Comparison of ENCODE assay signal across 1 cellular context in genomic region chr3:130601662-130602061, GRCh38.
TF ChIP-seq lines count a peak whose summit lies in the region.

No MANE protein-coding gene starts in this region.

TF ChIP-seq in HEK293, 187 proteins besides CTCF, POLR2A, EP300 and RAD21 (continued from another document and continues in another):
- TF ChIP-seq ZNF518A (tag by site-specific recombination; conservative IDR thresholded peaks at IDR 0.05; ENCODE audit: low read depth) (peak; percentile 40; the same call in 1 of the 2 replicates), ZNF18 (tag by site-specific recombination; IDR thresholded peaks at IDR 0.05) (no peak), KLF16 (tag by site-specific recombination; IDR thresholded peaks at IDR 0.05) (no peak), ZNF777 (tag by site-specific recombination; IDR thresholded peaks at IDR 0.05; ENCODE audit: borderline replicate concordance) (no peak), ZFP3 (tag by site-specific recombination; IDR thresholded peaks at IDR 0.05; ENCODE audit: low read depth) (no peak), ZNF362 (tag by site-specific recombination; IDR thresholded peaks at IDR 0.05) (0 out of 2 replicates have a peak, but pooled peaks have one; percentile 21), SETDB1 (IDR thresholded peaks at IDR 0.05; ENCODE audit: insufficient read length, low read length) (peak; percentile 32), IKZF3 (tag by site-specific recombination; IDR thresholded peaks at IDR 0.05) (no peak), ZNF521 (tag by site-specific recombination; IDR thresholded peaks at IDR 0.05) (no peak), TRIM28 (IDR thresholded peaks at IDR 0.05; ENCODE audit: borderline replicate concordance, low read length) (no peak), ZNF426 (tag by site-specific recombination; IDR thresholded peaks at IDR 0.05) (no peak), SP7 (tag by site-specific recombination; IDR thresholded peaks at IDR 0.05) (peak; percentile 30; the same call in 1 of the 2 replicates), ZNF155 (tag by site-specific recombination; IDR thresholded peaks at IDR 0.05) (no peak), ZNF214 (tag by site-specific recombination; IDR thresholded peaks at IDR 0.05; ENCODE audit: borderline replicate concordance) (no peak), KLF9 (tag by site-specific recombination; IDR thresholded peaks at IDR 0.05; ENCODE audit: low read depth) (no peak), ZBTB48 (tag by site-specific recombination; IDR thresholded peaks at IDR 0.05) (no peak), ZNF76 (tag by site-specific recombination; IDR thresholded peaks at IDR 0.05; ENCODE audit: borderline replicate concordance, low read depth) (no peak), GFI1B (tag by site-specific recombination; IDR thresholded peaks at IDR 0.05) (peak; percentile 75; the same call in 1 of the 2 replicates), ZBTB21 (tag by site-specific recombination; IDR thresholded peaks at IDR 0.05) (0 out of 2 replicates have a peak, but pooled peaks have one; percentile 25), FEZF1 (tag by site-specific recombination; IDR thresholded peaks at IDR 0.05) (0 out of 2 replicates have a peak, but pooled peaks have one; percentile 13), ZNF202 (tag by site-specific recombination; IDR thresholded peaks at IDR 0.05; ENCODE audit: borderline replicate concordance) (no peak), ZNF561 (tag by site-specific recombination; IDR thresholded peaks at IDR 0.05; ENCODE audit: borderline replicate concordance) (no peak), PRDM6 (tag by site-specific recombination; IDR thresholded peaks at IDR 0.05) (peak; percentile 64; the same call in 1 of the 2 replicates), ZNF585B (tag by site-specific recombination; IDR thresholded peaks at IDR 0.05) (no peak), ZNF174 (tag by site-specific recombination; IDR thresholded peaks at IDR 0.05) (no peak), ZNF530 (tag by site-specific recombination; IDR thresholded peaks at IDR 0.05; ENCODE audit: low read depth) (no peak), SALL2 (tag by site-specific recombination; IDR thresholded peaks at IDR 0.05; ENCODE audit: borderline replicate concordance) (no peak), ZNF10 (tag by site-specific recombination; IDR thresholded peaks at IDR 0.05) (no peak), ZSCAN30 (tag by site-specific recombination; IDR thresholded peaks at IDR 0.05) (no peak), ZNF670 (tag by site-specific recombination; IDR thresholded peaks at IDR 0.05; ENCODE audit: low read depth) (no peak), ZSCAN16 (tag by site-specific recombination; IDR thresholded peaks at IDR 0.05) (no peak), KLF1 (tag by site-specific recombination; IDR thresholded peaks at IDR 0.05) (no peak), ZNF843 (tag by site-specific recombination; IDR thresholded peaks at IDR 0.05) (peak; percentile 31; the same call in 1 of the 2 replicates), OSR2 (tag by site-specific recombination; IDR thresholded peaks at IDR 0.05) (no peak), KLF7 (tag by site-specific recombination; IDR thresholded peaks at IDR 0.05; ENCODE audit: borderline replicate concordance) (no peak), ZNF280D (tag by site-specific recombination; IDR thresholded peaks at IDR 0.05) (no peak), ELK4 (IDR thresholded peaks at IDR 0.05; ENCODE audit: borderline replicate concordance, low read depth, low read length) (no peak), ZBTB44 (tag by site-specific recombination; IDR thresholded peaks at IDR 0.05) (0 out of 2 replicates have a peak, but pooled peaks have one; percentile 42), ZNF37A (tag by site-specific recombination; IDR thresholded peaks at IDR 0.05) (no peak), ZNF639 (tag by site-specific recombination; IDR thresholded peaks at IDR 0.05) (no peak), ZNF785 (tag by site-specific recombination; IDR thresholded peaks at IDR 0.05) (no peak), ZNF747 (tag by site-specific recombination; IDR thresholded peaks at IDR 0.05) (no peak), ZNF280C (tag by site-specific recombination; IDR thresholded peaks at IDR 0.05) (no peak)
